ENCODE assay signal across 1 cellular context in the genomic region with DNA sequence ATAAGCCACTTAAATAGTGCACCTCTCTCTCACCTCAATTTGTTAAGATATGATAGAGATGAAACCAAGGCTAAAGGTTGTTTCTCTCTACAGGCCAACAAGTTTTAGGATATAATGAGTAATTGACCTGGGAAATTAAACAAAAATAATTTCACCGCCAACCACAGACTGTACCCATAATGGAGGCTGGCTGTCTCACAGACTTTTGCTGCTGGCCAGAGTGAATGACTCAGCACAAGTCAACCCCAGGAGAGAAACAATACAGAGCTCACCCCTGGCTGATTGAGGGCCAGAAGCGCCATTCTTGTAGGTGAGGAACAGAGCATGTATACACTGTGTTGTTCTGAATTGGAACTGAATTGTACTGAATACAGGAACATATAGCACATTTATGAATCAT.
TF ChIP-seq lines count a peak whose summit lies in the region.

No MANE protein-coding gene starts in this region.

TF ChIP-seq in HepG2, 621 proteins besides CTCF, POLR2A, EP300 and RAD21 (continued from another document):
- TF ChIP-seq, protein P1, sequence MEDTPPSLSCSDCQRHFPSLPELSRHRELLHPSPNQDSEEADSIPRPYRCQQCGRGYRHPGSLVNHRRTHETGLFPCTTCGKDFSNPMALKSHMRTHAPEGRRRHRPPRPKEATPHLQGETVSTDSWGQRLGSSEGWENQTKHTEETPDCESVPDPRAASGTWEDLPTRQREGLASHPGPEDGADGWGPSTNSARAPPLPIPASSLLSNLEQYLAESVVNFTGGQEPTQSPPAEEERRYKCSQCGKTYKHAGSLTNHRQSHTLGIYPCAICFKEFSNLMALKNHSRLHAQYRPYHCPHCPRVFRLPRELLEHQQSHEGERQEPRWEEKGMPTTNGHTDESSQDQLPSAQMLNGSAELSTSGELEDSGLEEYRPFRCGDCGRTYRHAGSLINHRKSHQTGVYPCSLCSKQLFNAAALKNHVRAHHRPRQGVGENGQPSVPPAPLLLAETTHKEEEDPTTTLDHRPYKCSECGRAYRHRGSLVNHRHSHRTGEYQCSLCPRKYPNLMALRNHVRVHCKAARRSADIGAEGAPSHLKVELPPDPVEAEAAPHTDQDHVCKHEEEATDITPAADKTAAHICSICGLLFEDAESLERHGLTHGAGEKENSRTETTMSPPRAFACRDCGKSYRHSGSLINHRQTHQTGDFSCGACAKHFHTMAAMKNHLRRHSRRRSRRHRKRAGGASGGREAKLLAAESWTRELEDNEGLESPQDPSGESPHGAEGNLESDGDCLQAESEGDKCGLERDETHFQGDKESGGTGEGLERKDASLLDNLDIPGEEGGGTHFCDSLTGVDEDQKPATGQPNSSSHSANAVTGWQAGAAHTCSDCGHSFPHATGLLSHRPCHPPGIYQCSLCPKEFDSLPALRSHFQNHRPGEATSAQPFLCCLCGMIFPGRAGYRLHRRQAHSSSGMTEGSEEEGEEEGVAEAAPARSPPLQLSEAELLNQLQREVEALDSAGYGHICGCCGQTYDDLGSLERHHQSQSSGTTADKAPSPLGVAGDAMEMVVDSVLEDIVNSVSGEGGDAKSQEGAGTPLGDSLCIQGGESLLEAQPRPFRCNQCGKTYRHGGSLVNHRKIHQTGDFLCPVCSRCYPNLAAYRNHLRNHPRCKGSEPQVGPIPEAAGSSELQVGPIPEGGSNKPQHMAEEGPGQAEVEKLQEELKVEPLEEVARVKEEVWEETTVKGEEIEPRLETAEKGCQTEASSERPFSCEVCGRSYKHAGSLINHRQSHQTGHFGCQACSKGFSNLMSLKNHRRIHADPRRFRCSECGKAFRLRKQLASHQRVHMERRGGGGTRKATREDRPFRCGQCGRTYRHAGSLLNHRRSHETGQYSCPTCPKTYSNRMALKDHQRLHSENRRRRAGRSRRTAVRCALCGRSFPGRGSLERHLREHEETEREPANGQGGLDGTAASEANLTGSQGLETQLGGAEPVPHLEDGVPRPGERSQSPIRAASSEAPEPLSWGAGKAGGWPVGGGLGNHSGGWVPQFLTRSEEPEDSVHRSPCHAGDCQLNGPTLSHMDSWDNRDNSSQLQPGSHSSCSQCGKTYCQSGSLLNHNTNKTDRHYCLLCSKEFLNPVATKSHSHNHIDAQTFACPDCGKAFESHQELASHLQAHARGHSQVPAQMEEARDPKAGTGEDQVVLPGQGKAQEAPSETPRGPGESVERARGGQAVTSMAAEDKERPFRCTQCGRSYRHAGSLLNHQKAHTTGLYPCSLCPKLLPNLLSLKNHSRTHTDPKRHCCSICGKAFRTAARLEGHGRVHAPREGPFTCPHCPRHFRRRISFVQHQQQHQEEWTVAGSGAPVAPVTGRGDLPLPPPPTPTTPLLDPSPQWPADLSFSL (CRISPR knock-in tag; IDR thresholded peaks at IDR 0.05) = no peak
- TF ChIP-seq MIER3 (CRISPR knock-in tag; IDR thresholded peaks at IDR 0.05; ENCODE audit: borderline replicate concordance) = no peak
- TF ChIP-seq ZNF263 (CRISPR knock-in tag; IDR thresholded peaks at IDR 0.05) = no peak
- no peak for TF ChIP-seq SCMH1 (CRISPR knock-in tag; IDR thresholded peaks at IDR 0.05; ENCODE audit: borderline replicate concordance)
